9 cellular contexts compared by ENCODE assay signal in the genomic region with DNA sequence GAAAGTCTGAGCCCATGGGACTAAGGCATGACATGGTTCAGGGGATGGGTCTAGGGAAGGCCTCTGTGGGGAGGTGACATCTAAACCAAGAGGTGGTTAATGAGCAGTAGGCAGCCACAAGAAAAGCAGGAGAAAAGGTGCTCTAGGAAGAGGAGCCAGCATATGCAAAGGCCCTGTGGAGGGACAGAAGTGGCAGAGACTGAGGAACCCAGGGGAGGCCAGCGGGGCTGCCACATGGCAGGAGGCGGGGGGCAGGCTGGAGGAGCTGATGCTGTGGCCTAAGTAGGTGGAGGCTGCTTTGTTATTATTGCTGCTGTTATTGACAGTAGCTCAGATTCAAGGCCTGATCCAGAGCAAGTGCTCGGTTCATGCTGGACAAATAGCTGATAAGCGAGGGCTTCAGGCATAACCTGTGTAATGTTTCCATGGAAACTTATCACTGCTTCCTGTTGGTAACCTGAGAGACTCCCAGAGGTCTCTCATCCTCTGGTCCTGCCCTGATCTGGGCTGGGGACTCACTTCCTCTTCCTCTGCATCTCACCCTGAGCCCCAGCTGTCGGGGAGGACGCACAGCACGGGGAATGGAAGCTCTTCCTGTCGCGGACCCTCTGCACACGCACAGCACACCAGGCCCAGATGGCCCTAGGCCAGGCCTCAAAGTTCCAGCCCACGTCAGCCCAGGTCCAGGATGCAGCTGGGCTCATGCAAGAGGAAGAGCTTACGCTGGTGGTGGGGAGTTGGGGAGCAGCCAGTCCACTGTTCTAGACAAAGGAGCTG.
A peak's percentile ranks its signal among the peaks of the same experiment; 100 is the strongest.
DNase-seq lines count a peak whose midpoint lies in the region; ATAC-seq, FAIRE-seq and TF ChIP-seq lines count a peak whose summit lies in the region.
"Had no signal": no experiment of that assay in that cellular context is flagged by ENCODE, and none has a peak within 500 bp of the region (broad histone marks: within the 10 kb centered on the region; RNA-seq: fewer than 3 reads in every experiment).

No MANE protein-coding gene starts in this region.

- peaks cover 25% of the 10 kb centered on the region for H3K4me1 ChIP-seq in osteoblast (ENCODE audit: insufficient read depth, low read length)

- H3K27me3 Mint-ChIP-seq in stimulated activated memory B cell treated with anti-CD40 and anti-IgM and Interleukin-4, amounts not matched to agents 10 μg/mL and 1 μg/mL and 100 μg/mL, for 72 hours, result no peaks in the 10 kb centered on the region
- H3K27me3 Mint-ChIP-seq in osteocyte (ENCODE audit: unreplicated experiment), result peaks cover 17% of the 10 kb centered on the region

- no peaks in the 10 kb centered on the region for H3K79me2 ChIP-seq in osteoblast (ENCODE audit: insufficient read depth, low read length)

- H3K36me3 ChIP-seq in osteoblast (ENCODE audit: insufficient read depth, low read length), result no peaks in the 10 kb centered on the region

- peaks cover 56% of the 10 kb centered on the region for H3K4me1 Mint-ChIP-seq in stimulated activated memory B cell treated with anti-CD40 and anti-IgM and Interleukin-4, amounts not matched to agents 10 μg/mL and 1 μg/mL and 100 μg/mL, for 72 hours
- H3K4me1 Mint-ChIP-seq in osteocyte (ENCODE audit: unreplicated experiment), result peaks cover 24% of the 10 kb centered on the region

- no peak overlapping the region for H3K4me2 ChIP-seq in osteoblast (ENCODE audit: insufficient read depth, low read length)

- H3K9me3 ChIP-seq in osteoblast (ENCODE audit: low read depth, low read length), result no peaks in the 10 kb centered on the region

- peak overlapping the region; percentile 88 for H3K27ac Mint-ChIP-seq in stimulated activated memory B cell treated with anti-CD40 and anti-IgM and Interleukin-4, amounts not matched to agents 10 μg/mL and 1 μg/mL and 100 μg/mL, for 72 hours
- H3K27ac Mint-ChIP-seq in osteocyte (ENCODE audit: unreplicated experiment), result no peak overlapping the region
- H3K27ac Mint-ChIP-seq: dendritic cell treated with granulocyte-macrophage colony-stimulating factor and Interleukin-4, amounts not matched to agents 40 ng/mL and 50 ng/mL, for 4 days had no signal

- no peak overlapping the region for H2AFZ ChIP-seq in osteoblast (ENCODE audit: low read length)

- DNase-seq in GM12891 (ENCODE audit: insufficient read length, low spot score), result peak; percentile 49
- peak; percentile 81 for DNase-seq in NCI-H748 (lab: John Stamatoyannopoulos, UW; ENCODE audit: unreplicated experiment)
- peak; percentile 36 for DNase-seq in fibroblast of mammary gland (ENCODE audit: low read depth)
- DNase-seq in osteocyte (ENCODE audit: extremely low spot score, unreplicated experiment), result no peak
- no peak for DNase-seq in coronary artery (ENCODE audit: low spot score)
- DNase-seq in osteoblast (ENCODE audit: insufficient read length, low spot score, missing footprints), result no peak

- H3K9me3 Mint-ChIP-seq in stimulated activated memory B cell treated with anti-CD40 and anti-IgM and Interleukin-4, amounts not matched to agents 10 μg/mL and 1 μg/mL and 100 μg/mL, for 72 hours, result no peaks in the 10 kb centered on the region
- H3K9me3 Mint-ChIP-seq in osteocyte (ENCODE audit: unreplicated experiment), result no peaks in the 10 kb centered on the region
- H3K9me3 Mint-ChIP-seq: dendritic cell treated with granulocyte-macrophage colony-stimulating factor and Interleukin-4, amounts not matched to agents 40 ng/mL and 50 ng/mL, for 4 days had no signal

- H3K27me3 ChIP-seq in osteoblast (ENCODE audit: insufficient read depth, low read length), result peaks cover 25% of the 10 kb centered on the region

- peak overlapping the region; percentile 27 for H3K4me3 Mint-ChIP-seq in stimulated activated memory B cell treated with anti-CD40 and anti-IgM and Interleukin-4, amounts not matched to agents 10 μg/mL and 1 μg/mL and 100 μg/mL, for 72 hours
- H3K4me3 Mint-ChIP-seq in osteocyte (ENCODE audit: unreplicated experiment), result no peak overlapping the region
- H3K4me3 Mint-ChIP-seq: dendritic cell treated with granulocyte-macrophage colony-stimulating factor and Interleukin-4, amounts not matched to agents 40 ng/mL and 50 ng/mL, for 4 days had no signal

- H3K27ac ChIP-seq in coronary artery (peak overlapping the region in 1 of 2 donors; percentile 5), osteoblast (ENCODE audit: low read depth, low read length) (no peak overlapping the region)

- H3K4me3 ChIP-seq in fibroblast of mammary gland (ENCODE audit: control insufficient read depth, low read depth, low read length) (no peak overlapping the region), coronary artery (no peak overlapping the region), osteoblast (ENCODE audit: insufficient read depth, low read length) (no peak overlapping the region)

- H4K20me1 ChIP-seq in osteoblast (ENCODE audit: insufficient read depth, low read length), result no peaks in the 10 kb centered on the region

- FAIRE-seq in GM12891 (lab: Jason Lieb, UNC), result peak; percentile 62

- no peaks in the 10 kb centered on the region for H3K36me3 Mint-ChIP-seq in stimulated activated memory B cell treated with anti-CD40 and anti-IgM and Interleukin-4, amounts not matched to agents 10 μg/mL and 1 μg/mL and 100 μg/mL, for 72 hours
- H3K36me3 Mint-ChIP-seq in osteocyte (ENCODE audit: unreplicated experiment), result no peaks in the 10 kb centered on the region

- TF ChIP-seq POLR2A in GM12891 (IDR thresholded peaks at IDR 0.05; ENCODE audit: low read depth, low read length), result no peak

- ATAC-seq in GM21786 (IDR thresholded peaks at IDR 0.05; ENCODE audit: unreplicated experiment), result peak; percentile 58
- ATAC-seq in stimulated activated memory B cell treated with anti-CD40 and anti-IgM and Interleukin-4, amounts not matched to agents 10 μg/mL and 1 μg/mL and 100 μg/mL, for 72 hours, result peak; percentile 76

- no peak for TF ChIP-seq CTCF in fibroblast of mammary gland (conservative IDR thresholded peaks at IDR 0.05; ENCODE audit: control insufficient read depth, insufficient read depth, low read depth, low read length)
- TF ChIP-seq CTCF in osteocyte (IDR thresholded peaks at IDR 0.05), result no peak
- no peak for TF ChIP-seq CTCF in coronary artery (IDR thresholded peaks at IDR 0.05)
- TF ChIP-seq CTCF in osteoblast (IDR thresholded peaks at IDR 0.05; ENCODE audit: extremely low read depth, low read depth, low read length), result no peak

TF ChIP-seq in GM12891, 5 proteins besides CTCF, POLR2A, EP300 and RAD21:
- TF ChIP-seq TAF1 (IDR thresholded peaks at IDR 0.05; ENCODE audit: low read depth, low read length), result no peak
- no peak for TF ChIP-seq POU2F2 (IDR thresholded peaks at IDR 0.05; ENCODE audit: low read depth, low read length)
- TF ChIP-seq SPI1 (IDR thresholded peaks at IDR 0.05; ENCODE audit: low read depth, low read length), result peak; percentile 67
- no peak for TF ChIP-seq POLR2AphosphoS5 (IDR thresholded peaks at IDR 0.05; ENCODE audit: low read depth, low read length)
- no peak for TF ChIP-seq PAX5 (IDR thresholded peaks at IDR 0.05; ENCODE audit: insufficient read depth, low read length, severe bottlenecking)
TF ChIP-seq in GM12891: peak in this region for 1.

Comparison
In these comparisons a context has a peak if more than half of its experiments do, and no peak if none do; other contexts are left out.
1. DNase-seq: peak in GM12891 (single experiment), NCI-H748 (single experiment) and fibroblast of mammary gland (single experiment); none in osteocyte (single experiment), coronary artery (single experiment) and osteoblast (single experiment).